9 cellular contexts compared by ENCODE assay signal in the genomic region with DNA sequence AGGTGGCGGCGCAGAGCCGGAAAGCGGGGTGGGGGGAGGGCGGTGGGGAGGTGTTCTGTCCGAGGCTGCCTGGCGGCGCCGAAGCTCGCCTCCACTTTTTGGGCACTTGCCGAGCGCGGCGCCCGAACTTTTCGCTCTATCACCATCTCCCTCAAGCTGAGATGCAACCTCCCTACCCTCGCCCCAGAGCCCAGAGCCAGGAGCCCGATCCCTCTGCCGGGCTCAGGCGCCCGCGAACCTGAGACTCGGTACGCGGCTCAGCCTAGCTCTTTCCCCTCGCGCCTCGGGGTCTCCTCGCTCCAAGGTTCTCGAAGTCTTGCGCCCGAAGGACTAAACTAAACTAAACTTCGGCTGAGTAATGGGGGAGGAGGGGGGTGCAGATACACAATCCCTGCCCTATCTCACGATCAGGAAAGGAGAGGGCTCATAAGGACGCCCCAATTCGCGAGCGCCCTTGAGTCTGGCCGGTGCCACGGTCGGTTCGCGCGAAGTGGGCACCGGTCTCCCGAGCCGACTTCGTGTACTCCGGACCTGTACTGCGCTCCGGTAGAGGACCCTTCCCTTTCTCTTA. TPM values are rescaled to one million over a fixed set of nuclear protein-coding genes. Genes with fewer than 3 reads are reported as not detected.
DNase-seq lines count a peak whose midpoint lies in the region; ATAC-seq and TF ChIP-seq lines count a peak whose summit lies in the region.
"Had no signal": no experiment of that assay in that cellular context is flagged by ENCODE, and none has a peak within 500 bp of the region (broad histone marks: within the 10 kb centered on the region; RNA-seq: fewer than 3 reads in every experiment).

No MANE protein-coding gene starts in this region.

- H3K27ac ChIP-seq in right cardiac atrium (ENCODE audit: low read length), result no peak overlapping the region
- H3K27ac ChIP-seq in sigmoid colon, result no peak overlapping the region

- 2% methylated on average over 51 of the region's 51 CpGs for WGBS in right cardiac atrium
- WGBS in sigmoid colon, 2 donors, result 4 to 22% methylated on average over 51 of the region's 51 CpGs

- peaks cover 7% of the 10 kb centered on the region for H3K27me3 ChIP-seq in right cardiac atrium (ENCODE audit: control insufficient read depth, insufficient read depth)
- peaks cover 54 to 97% (median 76%) of the 10 kb centered on the region in 3 donors for H3K27me3 ChIP-seq in sigmoid colon

- H3K9me3 ChIP-seq in right cardiac atrium (ENCODE audit: control insufficient read depth, low read length) (no peaks in the 10 kb centered on the region), sigmoid colon (no peaks in the 10 kb centered on the region)

- DNase-seq in ELF-1 (ENCODE audit: low read depth, low spot score), result peak; percentile 69
- DNase-seq in T1000 (lab: John Stamatoyannopoulos, UW), result peak; percentile 71
- DNase-seq in right cardiac atrium, result peak in 1 of 3 donors; percentile 57
- DNase-seq in sigmoid colon, result no peak
- DNase-seq in dedifferentiated amniotic fluid mesenchymal stem cell (ENCODE audit: extremely low spot score), result no peak
- DNase-seq in G401 (ENCODE audit: low spot score), result no peak
- no peak for DNase-seq in NCI-H2171 treated with DMSO at 0.1 percent for 48 hours (lab: John Stamatoyannopoulos, UW)
- DNase-seq in DMS53 treated with DMSO at 0.1 percent for 48 hours (lab: John Stamatoyannopoulos, UW; ENCODE audit: unreplicated experiment), result no peak
- DNase-seq: KG1 had no signal

- intact Hi-C loops in right cardiac atrium (cut with DNase I), result no loop called here
- intact Hi-C loops in sigmoid colon (cut with DNase I), result no loop called here

- H3K4me1 ChIP-seq in right cardiac atrium (ENCODE audit: control insufficient read depth, insufficient read depth, low read length) (peaks cover 2% of the 10 kb centered on the region), sigmoid colon (peaks cover 0 to 59% (median 50%) of the 10 kb centered on the region in 4 donors)

- TF ChIP-seq CTCF in sigmoid colon (IDR thresholded peaks at IDR 0.05), result no peak

- no peaks in the 10 kb centered on the region for H3K36me3 ChIP-seq in sigmoid colon

- no peak for TF ChIP-seq POLR2A in sigmoid colon (IDR thresholded peaks at IDR 0.05)

- TF ChIP-seq EP300 in sigmoid colon (IDR thresholded peaks at IDR 0.05), result no peak

- ATAC-seq in right cardiac atrium, result peak; percentile 2 to 6

- peak overlapping the region; percentile 69 for H3K4me3 ChIP-seq in right cardiac atrium (ENCODE audit: low read length)
- H3K4me3 ChIP-seq in sigmoid colon, result peak overlapping the region in 3 of 4 donors; percentile 41 to 52 (median 52)

- in situ Hi-C loops in G401 (cut with HindIII; ENCODE audit: low sequenced_read_pairs), result no loop called here

RNA-seq across cellular contexts. Expression of a gene that starts 1.7 kb away (rescaled TPM):
- 1 to 10 TPM; 3.6 to 8.4 (median 6.5) TPM for total RNA-seq in right cardiac atrium
- 0.45 TPM for polyA plus RNA-seq in right cardiac atrium
- not detected for total RNA-seq in sigmoid colon
- polyA plus RNA-seq in sigmoid colon, result under 1 TPM; 0.46 to 0.64 (median 0.60) TPM
- total RNA-seq in G401 (2014; rRNA removed; shearing (Covaris generic)), result not detected in 2 replicates

Comparison
In these comparisons a context has a peak if more than half of its experiments do, and no peak if none do; other contexts are left out.
1. DNase-seq: peak in ELF-1 (single experiment) and T1000 (single experiment); none in sigmoid colon (single experiment), dedifferentiated amniotic fluid mesenchymal stem cell (single experiment), G401 (single experiment), NCI-H2171 treated with DMSO at 0.1 percent for 48 hours (single experiment) and DMS53 treated with DMSO at 0.1 percent for 48 hours (single experiment).